ENCODE assay signal across 14 cellular contexts in genomic region chr1:165988275-165988674, GRCh38.
"Had no signal": no experiment of that assay in that cellular context is flagged by ENCODE, and none has a peak within 500 bp of the region (broad histone marks: within the 10 kb centered on the region; RNA-seq: fewer than 3 reads in every experiment).

No MANE protein-coding gene starts in this region.

- H3K4me1 ChIP-seq: adrenal gland, heart left ventricle, pancreas, suprapubic skin, upper lobe of left lung had no signal

- ATAC-seq: heart left ventricle; pancreas; stimulated activated naive CD8-positive, alpha-beta T cell treated with anti-CD3 and anti-CD28 coated beads, Interleukin-15, Interleukin-2, amounts not matched to agents 100 U/mL and 50 U/mL, for 24 hours had no signal

- H3K9me3 Mint-ChIP-seq: activated T-helper 2 cell treated with anti-CD3 and anti-CD28 coated beads, Interferon-gamma antibody, Interleukin-2, Interleukin-4, amounts not matched to agents 10 μg/mL and 5 μg/mL and 100 μg/mL, durations not matched to agents 14 hours and 24 hours and 36 hours had no signal

- H3K36me3 ChIP-seq: adrenal gland, heart left ventricle, pancreas, suprapubic skin, upper lobe of left lung, WERI-Rb-1 had no signal

- H3K27ac Mint-ChIP-seq: activated T-helper 2 cell treated with anti-CD3 and anti-CD28 coated beads, Interferon-gamma antibody, Interleukin-2, Interleukin-4, amounts not matched to agents 10 μg/mL and 5 μg/mL and 100 μg/mL, durations not matched to agents 14 hours and 24 hours and 36 hours had no signal

- DNase-seq: activated CD4-positive, alpha-beta T cell treated with anti-CD3 and anti-CD28 coated beads for 4 hours; activated naive CD4-positive, alpha-beta T cell treated with anti-CD3 and anti-CD28 coated beads, Interleukin-2, amount 50 U/mL, for 16 hours; adrenal gland; effector CD4-positive, alpha-beta T cell; heart left ventricle; midbrain; pancreas; stimulated activated CD4-positive, alpha-beta T cell treated with anti-CD3 and anti-CD28 coated beads, Interleukin-2, amount 100 ng/mL, for 48 hours; stimulated activated naive CD8-positive, alpha-beta T cell treated with anti-CD3 and anti-CD28 coated beads, Interleukin-15, Interleukin-2, amounts not matched to agents 100 U/mL and 50 U/mL, for 24 hours; upper lobe of left lung; WERI-Rb-1 had no signal

- H3K27me3 ChIP-seq: adrenal gland, heart left ventricle, pancreas, suprapubic skin, upper lobe of left lung had no signal

- H3K27ac ChIP-seq: adrenal gland, coronary artery, heart left ventricle, pancreas, suprapubic skin, upper lobe of left lung, WERI-Rb-1 had no signal

- H3K9me3 ChIP-seq: adrenal gland, pancreas, suprapubic skin, upper lobe of left lung had no signal

- H3K4me3 ChIP-seq: adrenal gland, coronary artery, heart left ventricle, pancreas, suprapubic skin, upper lobe of left lung had no signal
